In genomic region chr14:56117765-56118610, GRCh38 we compare ENCODE assay signal across 8 cellular contexts. TPM values are rescaled to one million over a fixed set of nuclear protein-coding genes. Genes with fewer than 3 reads are reported as not detected.
A peak's percentile ranks its signal among the peaks of the same experiment; 100 is the strongest.
DNase-seq lines count a peak whose midpoint lies in the region; ATAC-seq and TF ChIP-seq lines count a peak whose summit lies in the region.

Gene PELI2 (plus strand): TSS chr14:56118411. CDS start chr14:56118661, 250 bp downstream.

- H3K4me3 ChIP-seq in fibroblast of villous mesenchyme (ENCODE audit: low read depth, low read length) = peak within 1 kb of the TSS; percentile 74

- DNase-seq in DMS 273 (lab: John Stamatoyannopoulos, UW; ENCODE audit: unreplicated experiment) = peak; percentile 89
- DNase-seq in LHCN-M2 (ENCODE audit: low read depth) = peak; percentile 57
- peak; percentile 47 for DNase-seq in SIG-M5 (lab: John Stamatoyannopoulos, UW)
- DNase-seq in activated gamma-delta T cell treated with Interleukin-2 at 50 U/mL for 16 hours = peak; percentile 85
- DNase-seq in fibroblast of villous mesenchyme (ENCODE audit: low read depth) = peak; percentile 76
- peak; percentile 69 for DNase-seq in neural crest cell (ENCODE audit: low read depth, low spot score)
- peak; percentile 81 to 86 for DNase-seq in stimulated activated naive CD8-positive, alpha-beta T cell treated with anti-CD3 and anti-CD28 coated beads, Interleukin-15, amount 100 ng/mL, for 72 hours

- no peak within 1 kb of the TSS for H3K27ac Mint-ChIP-seq in neural crest cell (ENCODE audit: unreplicated experiment)
- peak within 1 kb of the TSS in 1 of 2 donors; percentile 97 for H3K27ac Mint-ChIP-seq in stimulated activated naive CD8-positive, alpha-beta T cell treated with anti-CD3 and anti-CD28 coated beads, Interleukin-15, amount 100 ng/mL, for 72 hours

- H3K27me3 Mint-ChIP-seq in neural crest cell (ENCODE audit: low read depth) = peaks cover 14% of the 10 kb centered on the region
- peaks cover 31% of the 10 kb centered on the region for H3K27me3 Mint-ChIP-seq in stimulated activated naive CD8-positive, alpha-beta T cell treated with anti-CD3 and anti-CD28 coated beads, Interleukin-15, amount 100 ng/mL, for 72 hours

- TF ChIP-seq CTCF in fibroblast of villous mesenchyme (IDR thresholded peaks at IDR 0.05; ENCODE audit: insufficient read depth, low read depth, low read length) (peak; percentile 14), neural crest cell (conservative IDR thresholded peaks at IDR 0.05) (peak; percentile 29)

- peak; percentile 71 for ATAC-seq in GM21723 (IDR thresholded peaks at IDR 0.05; ENCODE audit: unreplicated experiment)
- peak; percentile 87 for ATAC-seq in stimulated activated naive CD8-positive, alpha-beta T cell treated with anti-CD3 and anti-CD28 coated beads, Interleukin-15, amount 100 ng/mL, for 72 hours

- no peaks in the 10 kb centered on the region for H3K9me3 Mint-ChIP-seq in neural crest cell
- no peaks in the 10 kb centered on the region for H3K9me3 Mint-ChIP-seq in stimulated activated naive CD8-positive, alpha-beta T cell treated with anti-CD3 and anti-CD28 coated beads, Interleukin-15, amount 100 ng/mL, for 72 hours

- no peaks in the 10 kb centered on the region for H3K36me3 Mint-ChIP-seq in neural crest cell (ENCODE audit: low read depth)

- peaks cover 29% of the 10 kb centered on the region for H3K4me1 Mint-ChIP-seq in neural crest cell
- H3K4me1 Mint-ChIP-seq in stimulated activated naive CD8-positive, alpha-beta T cell treated with anti-CD3 and anti-CD28 coated beads, Interleukin-15, amount 100 ng/mL, for 72 hours = peaks cover 40% of the 10 kb centered on the region

- H3K4me3 Mint-ChIP-seq in neural crest cell = peak within 1 kb of the TSS; percentile 96
- H3K4me3 Mint-ChIP-seq in stimulated activated naive CD8-positive, alpha-beta T cell treated with anti-CD3 and anti-CD28 coated beads, Interleukin-15, amount 100 ng/mL, for 72 hours = peak within 1 kb of the TSS; percentile 92 to 97

RNA-seq across cellular contexts. Expression of gene PELI2, which starts in this region (rescaled TPM):
- total RNA-seq in LHCN-M2 (2014; rRNA removed) (1.1 and 2.2 TPM in 2 replicates), fibroblast of villous mesenchyme (3.0 and 5.2 TPM in 2 replicates), neural crest cell (16.2 and 19.3 TPM in 2 replicates)
- polyA plus RNA-seq in LHCN-M2 (2012) = 0.39 TPM

Comparison
In these comparisons a context has a peak if more than half of its experiments do, and no peak if none do; other contexts are left out.
1. Peak in every context shown above with its lines: DNase-seq, ATAC-seq and H3K4me3 ChIP-seq.